17 cellular contexts compared by ENCODE assay signal in genomic region chr21:42756580-42757250, GRCh38.
DNase-seq lines count a peak whose midpoint lies in the region; ATAC-seq and TF ChIP-seq lines count a peak whose summit lies in the region.
"Had no signal": no experiment of that assay in that cellular context is flagged by ENCODE, and none has a peak within 500 bp of the region (broad histone marks: within the 10 kb centered on the region; RNA-seq: fewer than 3 reads in every experiment).

No MANE protein-coding gene starts in this region.

- H3K9me3 ChIP-seq in BLaER1 (no peaks in the 10 kb centered on the region), lower lobe of right lung (no peaks in the 10 kb centered on the region), osteoblast (ENCODE audit: low read depth, low read length) (no peaks in the 10 kb centered on the region), SJCRH30 (replicated peaks) (no peaks in the 10 kb centered on the region)
- H3K9me3 ChIP-seq in BLaER1 treated with 17β-estradiol and CSF1 and Interleukin-3, amounts not matched to agents 10 nM and 100 nM (replicated peaks in 1 of 11), result no peaks in the 10 kb centered on the region
- H3K9me3 ChIP-seq: HAP-1 had no signal

- intact Hi-C loops in lower lobe of right lung (cut with DNase I), result no loop called here

- TF ChIP-seq CTCF in lower lobe of right lung (IDR thresholded peaks at IDR 0.05) (no peak), osteoblast (IDR thresholded peaks at IDR 0.05; ENCODE audit: extremely low read depth, low read depth, low read length) (no peak)

- ATAC-seq in lower lobe of right lung (no peak), HG03460 (IDR thresholded peaks at IDR 0.05; ENCODE audit: unreplicated experiment) (no peak)
- ATAC-seq: GM23338 had no signal

- DNase-seq in lower lobe of right lung, result peak; percentile 18
- DNase-seq in osteoblast (ENCODE audit: insufficient read length, low spot score, missing footprints), result peak; percentile 56
- no peak for DNase-seq in stimulated activated CD4-positive, alpha-beta T cell treated with anti-CD3 and anti-CD28 coated beads, Interleukin-4, amount 100 ng/mL, for 24 hours
- no peak for DNase-seq in SJCRH30
- DNase-seq: C1 segment of cervical spinal cord; Calu3; CD4-positive, alpha-beta memory T cell; COR-L47; DMS53; DMS79 treated with DMSO at 0.1 percent for 48 hours; GF-D8; HFFc6 had no signal

- no peaks in the 10 kb centered on the region for H3K36me3 ChIP-seq in BLaER1
- H3K36me3 ChIP-seq in BLaER1 treated with 17β-estradiol and CSF1 and Interleukin-3, amounts not matched to agents 10 nM and 100 nM, result no peaks in the 10 kb centered on the region
- H3K36me3 ChIP-seq in lower lobe of right lung, result no peaks in the 10 kb centered on the region
- no peaks in the 10 kb centered on the region for H3K36me3 ChIP-seq in osteoblast (ENCODE audit: insufficient read depth, low read length)
- H3K36me3 ChIP-seq in SJCRH30, result no peaks in the 10 kb centered on the region
- H3K36me3 ChIP-seq: HAP-1 had no signal

- H4K20me1 ChIP-seq in BLaER1, result no peaks in the 10 kb centered on the region
- H4K20me1 ChIP-seq in BLaER1 treated with 17β-estradiol and CSF1 and Interleukin-3, amounts not matched to agents 10 nM and 100 nM, result peaks cover 0 to 8% (median 0%) of the 10 kb centered on the region in 11 experiments; a peak in 3 of 22 replicates
- H4K20me1 ChIP-seq in osteoblast (ENCODE audit: insufficient read depth, low read length), result no peaks in the 10 kb centered on the region

- no peak overlapping the region for H3K9ac ChIP-seq in BLaER1
- no peak overlapping the region for H3K9ac ChIP-seq in BLaER1 treated with 17β-estradiol and CSF1 and Interleukin-3, amounts not matched to agents 10 nM and 100 nM

- no peaks in the 10 kb centered on the region for H3K79me2 ChIP-seq in osteoblast (ENCODE audit: insufficient read depth, low read length)

- H3K27me3 ChIP-seq in BLaER1, result peaks cover 3% of the 10 kb centered on the region; the same call in 1 of the 2 replicates
- peaks cover 0 to 51% (median 10%) of the 10 kb centered on the region in 11 experiments; a peak in 12 of 22 replicates for H3K27me3 ChIP-seq in BLaER1 treated with 17β-estradiol and CSF1 and Interleukin-3, amounts not matched to agents 10 nM and 100 nM
- H3K27me3 ChIP-seq in lower lobe of right lung (ENCODE audit: low read depth), result no peaks in the 10 kb centered on the region
- no peaks in the 10 kb centered on the region for H3K27me3 ChIP-seq in osteoblast (ENCODE audit: insufficient read depth, low read length)
- H3K27me3 ChIP-seq in SJCRH30, result no peaks in the 10 kb centered on the region

- H3K4me3 ChIP-seq in BLaER1, result no peak overlapping the region
- no peak overlapping the region for H3K4me3 ChIP-seq in BLaER1 treated with 17β-estradiol and CSF1 and Interleukin-3, amounts not matched to agents 10 nM and 100 nM
- H3K4me3 ChIP-seq in lower lobe of right lung, result no peak overlapping the region
- H3K4me3 ChIP-seq in osteoblast (ENCODE audit: insufficient read depth, low read length), result no peak overlapping the region
- no peak overlapping the region for H3K4me3 ChIP-seq in SJCRH30
- H3K4me3 ChIP-seq: GM23338, HAP-1 had no signal

- H3K4me2 ChIP-seq in BLaER1 (peak overlapping the region; percentile 88), osteoblast (ENCODE audit: insufficient read depth, low read length) (no peak overlapping the region)
- H3K4me2 ChIP-seq in BLaER1 treated with 17β-estradiol and CSF1 and Interleukin-3, amounts not matched to agents 10 nM and 100 nM, result peak overlapping the region in 10 of 11 experiments; percentile 11 to 95 (median 84); a peak in 19 of 22 replicates
- H3K4me2 ChIP-seq: GM23338 had no signal

- H3K27ac ChIP-seq in BLaER1 (no peak overlapping the region), lower lobe of right lung (no peak overlapping the region), osteoblast (ENCODE audit: low read depth, low read length) (no peak overlapping the region), SJCRH30 (no peak overlapping the region)
- H3K27ac ChIP-seq in BLaER1 treated with 17β-estradiol and CSF1 and Interleukin-3, amounts not matched to agents 10 nM and 100 nM, result no peak overlapping the region

- peaks cover 58% of the 10 kb centered on the region for H3K4me1 ChIP-seq in BLaER1
- H3K4me1 ChIP-seq in BLaER1 treated with 17β-estradiol and CSF1 and Interleukin-3, amounts not matched to agents 10 nM and 100 nM, result peaks cover 0 to 62% (median 48%) of the 10 kb centered on the region in 10 experiments; a peak in 18 of 20 replicates
- H3K4me1 ChIP-seq in lower lobe of right lung, result no peaks in the 10 kb centered on the region
- no peaks in the 10 kb centered on the region for H3K4me1 ChIP-seq in osteoblast (ENCODE audit: insufficient read depth, low read length)
- H3K4me1 ChIP-seq in SJCRH30, result no peaks in the 10 kb centered on the region
- H3K4me1 ChIP-seq: HAP-1 had no signal

- no peak overlapping the region for H2AFZ ChIP-seq in osteoblast (ENCODE audit: low read length)
- H2AFZ ChIP-seq: GM23338 had no signal

Comparison
In these comparisons a context has a peak if more than half of its experiments do, and no peak if none do; other contexts are left out.
1. DNase-seq: peak in lower lobe of right lung (single experiment) and osteoblast (single experiment); none in stimulated activated CD4-positive, alpha-beta T cell treated with anti-CD3 and anti-CD28 coated beads, Interleukin-4, amount 100 ng/mL, for 24 hours (single experiment) and SJCRH30 (0 of 2).